8 cellular contexts compared by ENCODE assay signal in genomic region chr11:61791737-61792309, GRCh38. TPM values are rescaled to one million over a fixed set of nuclear protein-coding genes. Genes with fewer than 3 reads are reported as not detected.
DNase-seq lines count a peak whose midpoint lies in the region; ATAC-seq and TF ChIP-seq lines count a peak whose summit lies in the region.

No MANE protein-coding gene starts in this region.

- peaks cover 39% of the 10 kb centered on the region for H3F3A ChIP-seq in neural progenitor cell (ENCODE audit: low read depth)

- H3K36me3 ChIP-seq in gastroesophageal sphincter = peaks cover 0 to 50% of the 10 kb centered on the region in 2 donors
- H3K36me3 ChIP-seq in neural progenitor cell = no peaks in the 10 kb centered on the region

- H3K4me3 Mint-ChIP-seq in neural progenitor cell = peak overlapping the region; percentile 94

- peaks cover 0 to 36% (median 20%) of the 10 kb centered on the region in 3 donors for H3K4me1 ChIP-seq in gastroesophageal sphincter
- H3K4me1 ChIP-seq in neural progenitor cell = peaks cover 19% of the 10 kb centered on the region

- H2AFZ ChIP-seq in neural progenitor cell (replicated peaks) = peak overlapping the region; percentile 95

- peaks cover 30% of the 10 kb centered on the region for H4K20me1 ChIP-seq in neural progenitor cell (ENCODE audit: low read depth)

- DNase-seq in SIG-M5 treated with dmso at 0.1 percent for 504 hours (lab: John Stamatoyannopoulos, UW; ENCODE audit: unreplicated experiment) (peak; percentile 45), SIG-M5 (lab: John Stamatoyannopoulos, UW) (no peak), NCI-H82 (lab: John Stamatoyannopoulos, UW) (peak; percentile 69), neural progenitor cell (ENCODE audit: low spot score) (peak; percentile 86)
- DNase-seq in activated naive CD4-positive, alpha-beta T cell treated with anti-CD3 and anti-CD28 coated beads, Interleukin-2, amount 50 U/mL, for 72 hours (ENCODE audit: low spot score in 2 of 2) = peak in 1 of 2 donors; percentile 44

- H3K9ac ChIP-seq in neural progenitor cell = peak overlapping the region; percentile 96

- H3K79me2 ChIP-seq in neural progenitor cell (ENCODE audit: low read depth) = peaks cover 60% of the 10 kb centered on the region

- H3K36me3 Mint-ChIP-seq in activated naive CD4-positive, alpha-beta T cell treated with anti-CD3 and anti-CD28 coated beads, Interleukin-2, amount 50 U/mL, for 72 hours = peaks cover 30 to 41% of the 10 kb centered on the region in 2 donors
- peaks cover 24% of the 10 kb centered on the region for H3K36me3 Mint-ChIP-seq in neural progenitor cell

- H3K9me3 ChIP-seq in gastroesophageal sphincter (no peaks in the 10 kb centered on the region), neural progenitor cell (ENCODE audit: low read depth) (no peaks in the 10 kb centered on the region)

- no peak for TF ChIP-seq POLR2A in gastroesophageal sphincter (IDR thresholded peaks at IDR 0.05)

- peaks cover 2% of the 10 kb centered on the region for H3K27me3 Mint-ChIP-seq in neural progenitor cell (ENCODE audit: insufficient read depth, low read depth)

- H3K27ac Mint-ChIP-seq in activated naive CD4-positive, alpha-beta T cell treated with anti-CD3 and anti-CD28 coated beads, Interleukin-2, amount 50 U/mL, for 72 hours = peak overlapping the region; percentile 98 to 99
- peak overlapping the region; percentile 100 for H3K27ac Mint-ChIP-seq in neural progenitor cell

- 3% methylated on average over 9 to 12 of the region's 14 CpGs for WGBS in gastroesophageal sphincter (ENCODE audit: low coverage in 1 of 2), 2 donors

- no peak for TF ChIP-seq EP300 in gastroesophageal sphincter (IDR thresholded peaks at IDR 0.05)

- H3K27ac ChIP-seq in gastroesophageal sphincter (peak overlapping the region; percentile 94 to 97 (median 95)), neural progenitor cell (peak overlapping the region; percentile 98)

- peak; percentile 25 for ATAC-seq in HG03175 (IDR thresholded peaks at IDR 0.05; ENCODE audit: unreplicated experiment)
- peak; percentile 36 to 56 for ATAC-seq in activated naive CD4-positive, alpha-beta T cell treated with anti-CD3 and anti-CD28 coated beads, Interleukin-2, amount 50 U/mL, for 72 hours
- ATAC-seq in gastroesophageal sphincter = peak; percentile 52
- no peak for ATAC-seq in GM21786 (IDR thresholded peaks at IDR 0.05; ENCODE audit: unreplicated experiment)

- H3K4me2 ChIP-seq in neural progenitor cell = peak overlapping the region; percentile 87

- no peak for TF ChIP-seq CTCF in gastroesophageal sphincter (IDR thresholded peaks at IDR 0.05)
- peak; percentile 16 for TF ChIP-seq CTCF in neural progenitor cell (IDR thresholded peaks at IDR 0.05)

- H3K4me3 ChIP-seq in gastroesophageal sphincter (peak overlapping the region; percentile 84 to 97), neural progenitor cell (peak overlapping the region; percentile 82)

- H3K9me3 Mint-ChIP-seq in activated naive CD4-positive, alpha-beta T cell treated with anti-CD3 and anti-CD28 coated beads, Interleukin-2, amount 50 U/mL, for 72 hours = no peaks in the 10 kb centered on the region
- H3K9me3 Mint-ChIP-seq in neural progenitor cell = no peaks in the 10 kb centered on the region

- no peaks in the 10 kb centered on the region for H3K27me3 ChIP-seq in gastroesophageal sphincter
- no peaks in the 10 kb centered on the region for H3K27me3 ChIP-seq in neural progenitor cell

- peaks cover 20% of the 10 kb centered on the region for H3K4me1 Mint-ChIP-seq in neural progenitor cell

RNA-seq across cellular contexts. Expression of gene TMEM258, which starts 0.6 kb away (rescaled TPM):
- 100 to 1,000 TPM; 145 to 153 TPM for total RNA-seq in activated naive CD4-positive, alpha-beta T cell treated with anti-CD3 and anti-CD28 coated beads, Interleukin-2, amount 50 U/mL, for 72 hours
- total RNA-seq in gastroesophageal sphincter (10 to 100 TPM; 31.4 to 36.7 (median 33.3) TPM), neural progenitor cell (ENCODE audit: low replicate concordance) (71.4 and 98.9 TPM in 2 replicates)

RNA-seq across cellular contexts. Expression of gene FEN1, which starts 0.9 kb away (rescaled TPM):
- 100 to 1,000 TPM in 1 of 2 donors, 10 to 100 TPM in 1; 80.5 to 104 TPM for total RNA-seq in activated naive CD4-positive, alpha-beta T cell treated with anti-CD3 and anti-CD28 coated beads, Interleukin-2, amount 50 U/mL, for 72 hours
- 10 to 100 TPM in 1 of 4 donors, 1 to 10 TPM in 3; 7.1 to 14.2 (median 8.1) TPM for total RNA-seq in gastroesophageal sphincter
- 51.8 and 68.9 TPM in 2 replicates for total RNA-seq in neural progenitor cell (ENCODE audit: low replicate concordance)

RNA-seq across cellular contexts. Expression of gene FADS1, which starts 25.0 kb away (rescaled TPM):
- 10 to 100 TPM; 16.1 to 28.9 TPM for total RNA-seq in activated naive CD4-positive, alpha-beta T cell treated with anti-CD3 and anti-CD28 coated beads, Interleukin-2, amount 50 U/mL, for 72 hours
- total RNA-seq in gastroesophageal sphincter = 10 to 100 TPM; 20.8 to 37.4 (median 32.0) TPM
- 163 and 184 TPM in 2 replicates for total RNA-seq in neural progenitor cell (ENCODE audit: low replicate concordance)

RNA-seq across cellular contexts. Expression of gene FADS2, which starts 36.3 kb away (rescaled TPM):
- total RNA-seq in activated naive CD4-positive, alpha-beta T cell treated with anti-CD3 and anti-CD28 coated beads, Interleukin-2, amount 50 U/mL, for 72 hours = 10 to 100 TPM; 42.6 to 55.1 TPM
- total RNA-seq in gastroesophageal sphincter (10 to 100 TPM; 17.6 to 40.0 (median 33.4) TPM), neural progenitor cell (ENCODE audit: low replicate concordance) (233 and 407 TPM in 2 replicates)

RNA-seq across cellular contexts. Expression of gene MYRF, which starts 39.4 kb away (rescaled TPM):
- total RNA-seq in activated naive CD4-positive, alpha-beta T cell treated with anti-CD3 and anti-CD28 coated beads, Interleukin-2, amount 50 U/mL, for 72 hours = 1 to 10 TPM in 1 of 2 donors, under 1 TPM in 1; 0.93 to 1.6 TPM
- total RNA-seq in gastroesophageal sphincter (under 1 TPM; 0.10 to 0.78 (median 0.19) TPM), neural progenitor cell (ENCODE audit: low replicate concordance) (1.9 and 5.8 TPM in 2 replicates)
